ENCODE assay signal across 8 cellular contexts in genomic region chr4:119559044-119559647, GRCh38.
DNase-seq lines count a peak whose midpoint lies in the region; ATAC-seq and TF ChIP-seq lines count a peak whose summit lies in the region.

No MANE protein-coding gene starts in this region.

- H3K4me1 ChIP-seq in Loucy (ENCODE audit: insufficient read depth, low read length, poor library complexity, severe bottlenecking): no peaks in the 10 kb centered on the region

- H3K4me2 ChIP-seq in Loucy (ENCODE audit: low read depth, low read length, poor library complexity, severe bottlenecking): no peak overlapping the region

- H3K9me3 ChIP-seq in Loucy (ENCODE audit: insufficient read depth, low read depth, low read length): peaks cover 3% of the 10 kb centered on the region; the same call in 1 of the 2 replicates

- no peaks in the 10 kb centered on the region for H3K36me3 ChIP-seq in Loucy (ENCODE audit: insufficient read depth, low read length)

- H3K79me2 ChIP-seq in Loucy (ENCODE audit: insufficient read depth, low read length): no peaks in the 10 kb centered on the region

- peak; percentile 51 for ATAC-seq in left lobe of liver
- ATAC-seq in GM21381 (IDR thresholded peaks at IDR 0.05; ENCODE audit: unreplicated experiment): no peak
- ATAC-seq in GM21526 (IDR thresholded peaks at IDR 0.05; ENCODE audit: low FRiP score, unreplicated experiment): no peak
- no peak for ATAC-seq in GM21723 (IDR thresholded peaks at IDR 0.05; ENCODE audit: unreplicated experiment)

- peak; percentile 67 for TF ChIP-seq CTCF in Loucy (conservative IDR thresholded peaks at IDR 0.05; ENCODE audit: low read length)

- H3K4me3 ChIP-seq in Loucy (ENCODE audit: low read length, poor library complexity, severe bottlenecking): no peak overlapping the region

- H3K9me2 ChIP-seq in Loucy (replicated peaks; ENCODE audit: low read depth, low read length): no peaks in the 10 kb centered on the region

- peak; percentile 25 for DNase-seq in GM04504 (ENCODE audit: low read depth)
- DNase-seq in astrocyte of the hippocampus (ENCODE audit: low read depth, low spot score): peak; percentile 65
- DNase-seq in left lobe of liver (ENCODE audit: low spot score): no peak
- DNase-seq in retina: no peak

- no peaks in the 10 kb centered on the region for H4K20me1 ChIP-seq in Loucy (ENCODE audit: insufficient read depth, low read length, poor library complexity, severe bottlenecking)

- no peaks in the 10 kb centered on the region for H3K27me3 ChIP-seq in Loucy (ENCODE audit: insufficient read depth, low read length, poor library complexity, severe bottlenecking)

- H3F3A ChIP-seq in Loucy (ENCODE audit: low read depth): no peaks in the 10 kb centered on the region

- H3K9ac ChIP-seq in Loucy (ENCODE audit: low read depth, low read length, poor library complexity, severe bottlenecking): no peak overlapping the region

- no peak overlapping the region for H2AFZ ChIP-seq in Loucy (ENCODE audit: low read length)

Comparison
In these comparisons a context has a peak if more than half of its experiments do, and no peak if none do; other contexts are left out.
1. DNase-seq: peak in GM04504 (single experiment) and astrocyte of the hippocampus (single experiment); none in left lobe of liver (single experiment) and retina (single experiment).